ENCODE assay signal across 9 cellular contexts in genomic region chr12:50039151-50039835, GRCh38. TPM values are rescaled to one million over a fixed set of nuclear protein-coding genes. Genes with fewer than 3 reads are reported as not detected.
A peak's percentile ranks its signal among the peaks of the same experiment; 100 is the strongest.
DNase-seq lines count a peak whose midpoint lies in the region; ATAC-seq and TF ChIP-seq lines count a peak whose summit lies in the region.
"Had no signal": no experiment of that assay in that cellular context is flagged by ENCODE, and none has a peak within 500 bp of the region (broad histone marks: within the 10 kb centered on the region; RNA-seq: fewer than 3 reads in every experiment).

No MANE protein-coding gene starts in this region.

- H3K4me1 Mint-ChIP-seq in Calu3 (ENCODE audit: low read depth, unreplicated experiment) = no peaks in the 10 kb centered on the region
- H3K4me1 Mint-ChIP-seq in naive thymus-derived CD4-positive, alpha-beta T cell = peaks cover 0 to 15% (median 0%) of the 10 kb centered on the region in 7 donors
- H3K4me1 Mint-ChIP-seq: IgD-negative memory B cell had no signal

- no peaks in the 10 kb centered on the region for H3K27me3 ChIP-seq in naive thymus-derived CD4-positive, alpha-beta T cell (ENCODE audit: control insufficient read depth in 2 of 2, insufficient read depth in 2 of 2, low read length in 2 of 2)

- H3K36me3 ChIP-seq in naive thymus-derived CD4-positive, alpha-beta T cell (ENCODE audit: control insufficient read depth in 2 of 3, insufficient read depth in 3 of 3, low read length in 3 of 3) = no peaks in the 10 kb centered on the region

- no peak for TF ChIP-seq EP300 in Ishikawa (IDR thresholded peaks at IDR 0.05; ENCODE audit: borderline replicate concordance)

- TF ChIP-seq RAD21 in Ishikawa (IDR thresholded peaks at IDR 0.05; ENCODE audit: low read depth) = peak; percentile 83

- H3K36me3 Mint-ChIP-seq in Calu3 (ENCODE audit: insufficient read depth, unreplicated experiment) = no peaks in the 10 kb centered on the region
- H3K36me3 Mint-ChIP-seq in naive thymus-derived CD4-positive, alpha-beta T cell = no peaks in the 10 kb centered on the region
- H3K36me3 Mint-ChIP-seq: IgD-negative memory B cell had no signal

- peak; percentile 76 for TF ChIP-seq CTCF in Calu3 (IDR thresholded peaks at IDR 0.05; ENCODE audit: unreplicated experiment)

- no TSS peak for BruUV-seq in Calu3 (replicated peaks; lab: Mats Ljungman, UMichigan)

- no peak overlapping the region for H3K4me3 ChIP-seq in naive thymus-derived CD4-positive, alpha-beta T cell (ENCODE audit: low read length)

- H3K27me3 Mint-ChIP-seq in Calu3 (ENCODE audit: unreplicated experiment) = peaks cover 39% of the 10 kb centered on the region
- H3K27me3 Mint-ChIP-seq in naive thymus-derived CD4-positive, alpha-beta T cell = peaks cover 7 to 23% (median 14%) of the 10 kb centered on the region in 5 donors

- intact Hi-C loops in Calu3 (cut with micrococcal nuclease; ENCODE audit: unreplicated experiment) = no loop called here
- intact Hi-C loops in naive thymus-derived CD4-positive, alpha-beta T cell (cut with micrococcal nuclease) = loop anchor here (1.0 kb wide), 3 partner anchors 17 to 36 kb away; no protein-coding TSS in a partner anchor

- H3K4me1 ChIP-seq in naive thymus-derived CD4-positive, alpha-beta T cell (ENCODE audit: control insufficient read depth in 2 of 2, insufficient read depth in 2 of 2, low read length in 2 of 2) = no peaks in the 10 kb centered on the region

- no peak overlapping the region for H3K27ac Mint-ChIP-seq in Calu3 (ENCODE audit: unreplicated experiment)
- H3K27ac Mint-ChIP-seq in naive thymus-derived CD4-positive, alpha-beta T cell = peak overlapping the region in 1 of 9 donors; percentile 68
- H3K27ac Mint-ChIP-seq: IgD-negative memory B cell had no signal

- CTCF ChIA-PET in Calu3 (lab: Charles Lee) = interaction anchor here (1.0 to 1.8 kb wide), 4 partner anchors 17 to 172 kb away, joined by 3 to 10 read pairs (median 6); no protein-coding TSS in a partner anchor
- CTCF ChIA-PET in naive thymus-derived CD4-positive, alpha-beta T cell (lab: Charles Lee) = interaction anchor here (0.6 to 6.7 kb wide), 11 partner anchors 9 to 553 kb away, joined by 3 to 47 read pairs (median 4); no protein-coding TSS in a partner anchor

- DNase-seq in Calu3 (peak; percentile 82), OCI-M1 (lab: John Stamatoyannopoulos, UW) (peak; percentile 96), activated T-cell treated with anti-CD3 and anti-CD28 coated beads for 4 hours (peak; percentile 80)
- DNase-seq in naive thymus-derived CD4-positive, alpha-beta T cell = peak; percentile 54 to 92 (median 74)
- peak; percentile 89 for DNase-seq in stimulated activated CD8-positive, alpha-beta memory T cell treated with anti-CD3 and anti-CD28 coated beads, Interleukin-7, amount 100 ng/mL, for 24 hours (ENCODE audit: low read depth)

- no peaks in the 10 kb centered on the region for H3K9me3 ChIP-seq in naive thymus-derived CD4-positive, alpha-beta T cell (ENCODE audit: control insufficient read depth in 2 of 3, low read length in 3 of 3)

- no peak overlapping the region for H3K4me3 Mint-ChIP-seq in Calu3 (ENCODE audit: low read depth, unreplicated experiment)
- no peak overlapping the region for H3K4me3 Mint-ChIP-seq in naive thymus-derived CD4-positive, alpha-beta T cell
- H3K4me3 Mint-ChIP-seq: IgD-negative memory B cell had no signal

- H3K27ac ChIP-seq in naive thymus-derived CD4-positive, alpha-beta T cell (ENCODE audit: low read depth, low read length) = no peak overlapping the region

- peak; percentile 83 for ATAC-seq in esophagus mucosa
- ATAC-seq in naive thymus-derived CD4-positive, alpha-beta T cell = peak; percentile 87
- ATAC-seq in GM21528 (IDR thresholded peaks at IDR 0.05; ENCODE audit: low FRiP score, unreplicated experiment) = no peak

- POLR2A ChIA-PET in naive thymus-derived CD4-positive, alpha-beta T cell (lab: Charles Lee) = interaction anchor here (1.2 kb wide), 1 partner anchor 15 kb away, joined by 3 read pairs; no protein-coding TSS in a partner anchor

- H3K9me3 Mint-ChIP-seq in Calu3 (ENCODE audit: low read depth, unreplicated experiment) = no peaks in the 10 kb centered on the region
- H3K9me3 Mint-ChIP-seq in naive thymus-derived CD4-positive, alpha-beta T cell = no peaks in the 10 kb centered on the region
- H3K9me3 Mint-ChIP-seq: IgD-negative memory B cell had no signal

TF ChIP-seq in Ishikawa, 13 proteins besides CTCF, POLR2A, EP300 and RAD21:
- no peak for TF ChIP-seq TAF1 (IDR thresholded peaks at IDR 0.05; ENCODE audit: low read depth)
- TF ChIP-seq YY1 (IDR thresholded peaks at IDR 0.05; ENCODE audit: low read depth) = no peak
- TF ChIP-seq USF1 (IDR thresholded peaks at IDR 0.05) = no peak
- 0 out of 2 replicates have a peak, but pooled peaks have one; percentile 33 for TF ChIP-seq MAX (IDR thresholded peaks at IDR 0.05)
- TF ChIP-seq EGR1 (IDR thresholded peaks at IDR 0.05) = no peak
- no peak for TF ChIP-seq TCF12 (IDR thresholded peaks at IDR 0.05; ENCODE audit: low read depth)

RNA-seq across cellular contexts. Expression of gene RACGAP1, which starts 14.0 kb away (rescaled TPM):
- 59.4 and 62.0 TPM in 2 replicates for total RNA-seq in Calu3 (2022)
- 47.6 TPM for total RNA-seq in esophagus mucosa
- total RNA-seq in naive thymus-derived CD4-positive, alpha-beta T cell = 100 to 1,000 TPM in 1 of 5 experiments, 10 to 100 TPM in 1, 1 to 10 TPM in 3; 4.2 to 111 (median 8.0) TPM
- polyA plus RNA-seq in naive thymus-derived CD4-positive, alpha-beta T cell = 10 to 100 TPM in 1 of 2 donors, 1 to 10 TPM in 1; 8.6 to 11.1 TPM

RNA-seq across cellular contexts. Expression of gene ASIC1, which starts 18.1 kb away (rescaled TPM):
- 3.5 and 4.1 TPM in 2 replicates for total RNA-seq in Calu3 (2022)
- total RNA-seq in esophagus mucosa = 2.1 TPM
- total RNA-seq in naive thymus-derived CD4-positive, alpha-beta T cell = 10 to 100 TPM in 1 of 5 experiments, 1 to 10 TPM in 3, under 1 TPM in 1; 0.34 to 10.1 (median 2.0) TPM
- polyA plus RNA-seq in naive thymus-derived CD4-positive, alpha-beta T cell = under 1 TPM; 0.14 to 0.51 TPM
- polyA plus RNA-seq: IgD-negative memory B cell had no signal

RNA-seq across cellular contexts. Expression of gene SMARCD1, which starts 45.8 kb away (rescaled TPM):
- 36.9 and 40.9 TPM in 2 replicates for total RNA-seq in Calu3 (2022)
- total RNA-seq in esophagus mucosa = 28.8 TPM
- 10 to 100 TPM; 65.1 to 88.5 (median 67.5) TPM for total RNA-seq in naive thymus-derived CD4-positive, alpha-beta T cell
- 10 to 100 TPM in 1 of 2 donors, 1 to 10 TPM in 1; 9.5 to 16.6 TPM for polyA plus RNA-seq in naive thymus-derived CD4-positive, alpha-beta T cell
